In the genomic region with DNA sequence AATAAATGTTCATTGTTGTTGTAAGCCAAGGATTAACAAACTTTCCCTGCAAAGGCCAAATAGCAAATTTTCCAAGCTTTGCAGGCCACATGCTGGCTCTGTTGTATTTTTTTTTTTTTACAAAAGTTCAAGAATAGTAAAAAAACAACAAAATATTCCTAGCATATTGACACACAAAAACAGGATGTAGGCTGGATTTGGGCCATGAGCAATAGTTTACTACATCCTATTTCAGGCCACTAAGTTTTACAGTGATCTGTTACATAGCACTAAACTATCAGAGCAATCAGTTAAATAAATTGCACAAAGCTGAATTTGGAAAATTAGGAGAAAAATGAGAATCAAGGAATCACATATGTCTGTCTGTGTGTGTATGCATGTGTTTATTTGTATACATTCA, we compare ENCODE assay signal across 6 cellular contexts.
"Had no signal": no experiment of that assay in that cellular context is flagged by ENCODE, and none has a peak within 500 bp of the region (broad histone marks: within the 10 kb centered on the region; RNA-seq: fewer than 3 reads in every experiment).

No MANE protein-coding gene starts in this region.

- H3K4me3 ChIP-seq: GM23338, K562 had no signal

- H3K27ac Mint-ChIP-seq: GM23338, H9 had no signal

- H3K4me3 Mint-ChIP-seq: GM23338, H9 had no signal

- DNase-seq: H9, HCEC 1CT, IMR-90 had no signal

- H3K27ac ChIP-seq: HL-60 had no signal

- ATAC-seq: GM23338, K562 had no signal

- H3K4me1 Mint-ChIP-seq: GM23338 had no signal

- H3K9me3 Mint-ChIP-seq: GM23338, H9 had no signal
